In genomic region chr4:40290611-40291186, GRCh38 we compare ENCODE assay signal across 13 cellular contexts. TPM values are rescaled to one million over a fixed set of nuclear protein-coding genes. Genes with fewer than 3 reads are reported as not detected.
A peak's percentile ranks its signal among the peaks of the same experiment; 100 is the strongest.
DNase-seq lines count a peak whose midpoint lies in the region; ATAC-seq and TF ChIP-seq lines count a peak whose summit lies in the region.
"Not testable (repeated sequence)": the region's sequence is repeated elsewhere in the genome, so short reads cannot be mapped to it uniquely, and the experiment has no call there.
"Had no signal": no experiment of that assay in that cellular context is flagged by ENCODE, and none has a peak within 500 bp of the region (broad histone marks: within the 10 kb centered on the region; RNA-seq: fewer than 3 reads in every experiment).

No MANE protein-coding gene starts in this region.

- peaks cover 39% of the 10 kb centered on the region for H3K4me1 Mint-ChIP-seq in activated CD4-positive, alpha-beta T cell treated with anti-CD3 and anti-CD28 coated beads, Interleukin-2, amount 10 ng/mL, durations not matched to agents 7 days and 5 days
- peaks cover 61% of the 10 kb centered on the region for H3K4me1 Mint-ChIP-seq in activated naive CD8-positive, alpha-beta T cell (ENCODE audit: low read depth)
- H3K4me1 Mint-ChIP-seq in natural killer cell treated with Interleukin-12 subunit alpha and Interleukin-12 subunit beta and Interleukin-15 and Interleukin-18, amount 100 ng/mL, for 72 hours (ENCODE audit: low read depth in 2 of 2) = peaks cover 39 to 40% of the 10 kb centered on the region in 2 donors

- H3K36me3 Mint-ChIP-seq in activated CD4-positive, alpha-beta T cell treated with anti-CD3 and anti-CD28 coated beads, Interleukin-2, amount 10 ng/mL, durations not matched to agents 7 days and 5 days (ENCODE audit: low read depth); activated naive CD8-positive, alpha-beta T cell; natural killer cell treated with Interleukin-12 subunit alpha and Interleukin-12 subunit beta and Interleukin-15 and Interleukin-18, amount 100 ng/mL, for 72 hours: not testable (repeated sequence)

- peak overlapping the region; percentile 85 for H3K27ac Mint-ChIP-seq in activated CD4-positive, alpha-beta T cell treated with anti-CD3 and anti-CD28 coated beads, Interleukin-2, amount 10 ng/mL, durations not matched to agents 7 days and 5 days
- H3K27ac Mint-ChIP-seq in activated naive CD8-positive, alpha-beta T cell = peak overlapping the region; percentile 87
- peak overlapping the region; percentile 60 to 65 for H3K27ac Mint-ChIP-seq in natural killer cell treated with Interleukin-12 subunit alpha and Interleukin-12 subunit beta and Interleukin-15 and Interleukin-18, amount 100 ng/mL, for 72 hours

- not testable (repeated sequence) for H3K4me3 Mint-ChIP-seq in activated CD4-positive, alpha-beta T cell treated with anti-CD3 and anti-CD28 coated beads, Interleukin-2, amount 10 ng/mL, durations not matched to agents 7 days and 5 days
- H3K4me3 Mint-ChIP-seq in activated naive CD8-positive, alpha-beta T cell = peak overlapping the region; percentile 52
- peak overlapping the region; percentile 73 for H3K4me3 Mint-ChIP-seq in natural killer cell treated with Interleukin-12 subunit alpha and Interleukin-12 subunit beta and Interleukin-15 and Interleukin-18, amount 100 ng/mL, for 72 hours

- not testable (repeated sequence) for H3K27me3 Mint-ChIP-seq in activated CD4-positive, alpha-beta T cell treated with anti-CD3 and anti-CD28 coated beads, Interleukin-2, amount 10 ng/mL, durations not matched to agents 7 days and 5 days; activated naive CD8-positive, alpha-beta T cell; natural killer cell treated with Interleukin-12 subunit alpha and Interleukin-12 subunit beta and Interleukin-15 and Interleukin-18, amount 100 ng/mL, for 72 hours

- TF ChIP-seq CTCF in fibroblast of mammary gland (conservative IDR thresholded peaks at IDR 0.05; ENCODE audit: control insufficient read depth, insufficient read depth, low read depth, low read length) = not testable (repeated sequence)

- peak; percentile 44; the same call in 2 of the 3 replicates for ATAC-seq in SK-N-SH treated with all-trans-retinoic acid at 6 μM for 48 hours
- not testable (repeated sequence) for ATAC-seq in natural killer cell treated with Interleukin-12 subunit alpha and Interleukin-12 subunit beta and Interleukin-15 and Interleukin-18, amount 100 ng/mL, for 72 hours

- POLR2A ChIA-PET in activated CD4-positive, alpha-beta T cell treated with anti-CD3 and anti-CD28 coated beads, Interleukin-2, amount 10 ng/mL, durations not matched to agents 7 days and 5 days (lab: Charles Lee) = not testable (repeated sequence)

- CTCF ChIA-PET in activated CD4-positive, alpha-beta T cell treated with anti-CD3 and anti-CD28 coated beads, Interleukin-2, amount 10 ng/mL, durations not matched to agents 7 days and 5 days (lab: Charles Lee) = interaction anchor here (0.8 to 3.3 kb wide), 4 partner anchors 10 to 19 kb away, joined by 3 to 22 read pairs (median 4); no protein-coding TSS in a partner anchor

- not testable (repeated sequence) for H3K9me3 Mint-ChIP-seq in activated CD4-positive, alpha-beta T cell treated with anti-CD3 and anti-CD28 coated beads, Interleukin-2, amount 10 ng/mL, durations not matched to agents 7 days and 5 days; activated naive CD8-positive, alpha-beta T cell (ENCODE audit: low read depth); natural killer cell treated with Interleukin-12 subunit alpha and Interleukin-12 subunit beta and Interleukin-15 and Interleukin-18, amount 100 ng/mL, for 72 hours

- DNase-seq in ELR (ENCODE audit: low read depth) (peak; percentile 83), NCI-H2227 (lab: John Stamatoyannopoulos, UW; ENCODE audit: unreplicated experiment) (peak; percentile 70), fibroblast of mammary gland (ENCODE audit: low read depth) (peak; percentile 85)
- not testable (repeated sequence) for DNase-seq in activated CD4-positive, alpha-beta T cell treated with anti-CD3 and anti-CD28 coated beads, Interleukin-2, amount 10 ng/mL, durations not matched to agents 7 days and 5 days; natural killer cell treated with Interleukin-12 subunit alpha and Interleukin-12 subunit beta and Interleukin-15 and Interleukin-18, amount 100 ng/mL, for 72 hours (ENCODE audit: low spot score)

- not testable (repeated sequence) for H3K4me3 ChIP-seq in fibroblast of mammary gland (ENCODE audit: control insufficient read depth, low read depth, low read length)

RNA-seq across cellular contexts. Expression of gene CHRNA9, which starts 44.4 kb away (rescaled TPM):
- not detected for total RNA-seq in activated CD4-positive, alpha-beta T cell treated with anti-CD3 and anti-CD28 coated beads, Interleukin-2, amount 10 ng/mL, durations not matched to agents 7 days and 5 days
- total RNA-seq in natural killer cell treated with Interleukin-12 subunit alpha and Interleukin-12 subunit beta and Interleukin-15 and Interleukin-18, amount 100 ng/mL, for 72 hours = not detected
- total RNA-seq: Calu3, liver, mucosa of gallbladder, Peyer's patch, pulmonary artery endothelial cell, upper lobe of right lung had no signal
